ENCODE assay signal across 10 cellular contexts in genomic region chr22:20514658-20515406, GRCh38. TPM values are rescaled to one million over a fixed set of nuclear protein-coding genes. Genes with fewer than 3 reads are reported as not detected.
DNase-seq lines count a peak whose midpoint lies in the region; ATAC-seq and FAIRE-seq lines count a peak whose summit lies in the region.
"Had no signal": no experiment of that assay in that cellular context is flagged by ENCODE, and none has a peak within 500 bp of the region (broad histone marks: within the 10 kb centered on the region; RNA-seq: fewer than 3 reads in every experiment).

No MANE protein-coding gene starts in this region.

- FAIRE-seq in urothelium cell line (lab: Jason Lieb, UNC): peak; percentile 32

- intact Hi-C loops in right cardiac atrium (cut with DNase I) (loop anchor here in 1 of 4 donors (10.0 kb wide), 1 partner anchor 50 kb away; no protein-coding TSS in a partner anchor), Right ventricle myocardium superior (cut with DNase I) (no loop called here)
- intact Hi-C loops in activated T-helper 2 cell treated with anti-CD3 and anti-CD28 coated beads, Interferon-gamma antibody, Interleukin-2, Interleukin-4, amounts not matched to agents 10 μg/mL and 5 μg/mL and 100 μg/mL, durations not matched to agents 14 hours and 24 hours and 36 hours (cut with micrococcal nuclease): no loop called here

- ATAC-seq in right cardiac atrium (peak in 1 of 2 donors; percentile 54), Right ventricle myocardium superior (ENCODE audit: poor library complexity) (no peak)
- ATAC-seq in activated naive CD8-positive, alpha-beta T cell treated with anti-CD3 and anti-CD28 coated beads, Interleukin-2, amount 50 U/mL, for 24 hours: peak; percentile 33

- 60% methylated on average over 6 of the region's 6 CpGs for WGBS in right cardiac atrium

- H3K9me3 ChIP-seq in right cardiac atrium (ENCODE audit: control insufficient read depth, low read length): no peaks in the 10 kb centered on the region

- H3K36me3 Mint-ChIP-seq in activated naive CD8-positive, alpha-beta T cell treated with anti-CD3 and anti-CD28 coated beads, Interleukin-2, amount 50 U/mL, for 24 hours (ENCODE audit: low read depth): peaks cover 31% of the 10 kb centered on the region
- H3K36me3 Mint-ChIP-seq in immature natural killer cell: peaks cover 0 to 5% (median 3%) of the 10 kb centered on the region in 3 donors
- H3K36me3 Mint-ChIP-seq in activated T-helper 2 cell treated with anti-CD3 and anti-CD28 coated beads, Interferon-gamma antibody, Interleukin-2, Interleukin-4, amounts not matched to agents 10 μg/mL and 5 μg/mL and 100 μg/mL, durations not matched to agents 14 hours and 24 hours and 36 hours (ENCODE audit: low read depth): peaks cover 56% of the 10 kb centered on the region

- no peaks in the 10 kb centered on the region for H3K27me3 Mint-ChIP-seq in activated naive CD8-positive, alpha-beta T cell treated with anti-CD3 and anti-CD28 coated beads, Interleukin-2, amount 50 U/mL, for 24 hours
- peaks cover 0 to 2% (median 0%) of the 10 kb centered on the region in 3 donors for H3K27me3 Mint-ChIP-seq in immature natural killer cell (ENCODE audit: low read depth in 3 of 3)
- H3K27me3 Mint-ChIP-seq in activated T-helper 2 cell treated with anti-CD3 and anti-CD28 coated beads, Interferon-gamma antibody, Interleukin-2, Interleukin-4, amounts not matched to agents 10 μg/mL and 5 μg/mL and 100 μg/mL, durations not matched to agents 14 hours and 24 hours and 36 hours (ENCODE audit: low read depth): no peaks in the 10 kb centered on the region
- H3K27me3 Mint-ChIP-seq: central memory CD8-positive, alpha-beta T cell had no signal

- H3K4me3 Mint-ChIP-seq in activated naive CD8-positive, alpha-beta T cell treated with anti-CD3 and anti-CD28 coated beads, Interleukin-2, amount 50 U/mL, for 24 hours: no peak overlapping the region
- no peak overlapping the region for H3K4me3 Mint-ChIP-seq in immature natural killer cell
- no peak overlapping the region for H3K4me3 Mint-ChIP-seq in activated T-helper 2 cell treated with anti-CD3 and anti-CD28 coated beads, Interferon-gamma antibody, Interleukin-2, Interleukin-4, amounts not matched to agents 10 μg/mL and 5 μg/mL and 100 μg/mL, durations not matched to agents 14 hours and 24 hours and 36 hours (ENCODE audit: low read depth)

- peaks cover 88% of the 10 kb centered on the region for H3K4me1 Mint-ChIP-seq in activated naive CD8-positive, alpha-beta T cell treated with anti-CD3 and anti-CD28 coated beads, Interleukin-2, amount 50 U/mL, for 24 hours
- peaks cover 79 to 88% of the 10 kb centered on the region in 2 donors for H3K4me1 Mint-ChIP-seq in immature natural killer cell
- H3K4me1 Mint-ChIP-seq in activated T-helper 2 cell treated with anti-CD3 and anti-CD28 coated beads, Interferon-gamma antibody, Interleukin-2, Interleukin-4, amounts not matched to agents 10 μg/mL and 5 μg/mL and 100 μg/mL, durations not matched to agents 14 hours and 24 hours and 36 hours (ENCODE audit: low read depth): peaks cover 54% of the 10 kb centered on the region

- H3K27me3 ChIP-seq in right cardiac atrium (ENCODE audit: control insufficient read depth, insufficient read depth): no peaks in the 10 kb centered on the region

- H3K4me3 ChIP-seq in right cardiac atrium (ENCODE audit: low read length): no peak overlapping the region

- H3K9me3 Mint-ChIP-seq in activated naive CD8-positive, alpha-beta T cell treated with anti-CD3 and anti-CD28 coated beads, Interleukin-2, amount 50 U/mL, for 24 hours: no peaks in the 10 kb centered on the region
- H3K9me3 Mint-ChIP-seq in immature natural killer cell: no peaks in the 10 kb centered on the region
- no peaks in the 10 kb centered on the region for H3K9me3 Mint-ChIP-seq in activated T-helper 2 cell treated with anti-CD3 and anti-CD28 coated beads, Interferon-gamma antibody, Interleukin-2, Interleukin-4, amounts not matched to agents 10 μg/mL and 5 μg/mL and 100 μg/mL, durations not matched to agents 14 hours and 24 hours and 36 hours
- H3K9me3 Mint-ChIP-seq: central memory CD8-positive, alpha-beta T cell had no signal

- H3K27ac ChIP-seq in right cardiac atrium (ENCODE audit: low read length): peak overlapping the region; percentile 57

- H3K27ac Mint-ChIP-seq in activated naive CD8-positive, alpha-beta T cell treated with anti-CD3 and anti-CD28 coated beads, Interleukin-2, amount 50 U/mL, for 24 hours: peak overlapping the region; percentile 46
- peak overlapping the region; percentile 29 to 84 (median 52) for H3K27ac Mint-ChIP-seq in immature natural killer cell
- no peak overlapping the region for H3K27ac Mint-ChIP-seq in activated T-helper 2 cell treated with anti-CD3 and anti-CD28 coated beads, Interferon-gamma antibody, Interleukin-2, Interleukin-4, amounts not matched to agents 10 μg/mL and 5 μg/mL and 100 μg/mL, durations not matched to agents 14 hours and 24 hours and 36 hours

- DNase-seq in right cardiac atrium: peak in 2 of 3 donors; percentile 47 to 68
- no peak for DNase-seq in Right ventricle myocardium superior
- DNase-seq in activated naive CD8-positive, alpha-beta T cell treated with anti-CD3 and anti-CD28 coated beads, Interleukin-2, amount 50 U/mL, for 24 hours: no peak
- no peak for DNase-seq in immature natural killer cell
- no peak for DNase-seq in urothelium cell line (ENCODE audit: low spot score)
- DNase-seq in NCI-H524 (lab: John Stamatoyannopoulos, UW): no peak
- DNase-seq in activated T-helper 2 cell treated with anti-CD3 and anti-CD28 coated beads, Interferon-gamma antibody, Interleukin-2, Interleukin-4, amounts not matched to agents 10 μg/mL and 5 μg/mL and 100 μg/mL, durations not matched to agents 14 hours and 24 hours and 36 hours (ENCODE audit: low spot score): no peak
- no peak for DNase-seq in DMS153 (lab: John Stamatoyannopoulos, UW)
- DNase-seq: NCI-H345 had no signal

- peaks cover 24% of the 10 kb centered on the region for H3K4me1 ChIP-seq in right cardiac atrium (ENCODE audit: control insufficient read depth, insufficient read depth, low read length)

RNA-seq across cellular contexts. Expression of gene MED15, which starts 7.4 kb away (rescaled TPM):
- total RNA-seq in right cardiac atrium (10 to 100 TPM; 47.3 to 53.4 (median 50.1) TPM), Right ventricle myocardium superior (36.3 TPM)
- polyA plus RNA-seq in right cardiac atrium (30.9 TPM), immature natural killer cell (10 to 100 TPM; 12.1 to 91.3 (median 23.0) TPM)
- total RNA-seq in activated T-helper 2 cell treated with anti-CD3 and anti-CD28 coated beads, Interferon-gamma antibody, Interleukin-2, Interleukin-4, amounts not matched to agents 10 μg/mL and 5 μg/mL and 100 μg/mL, durations not matched to agents 14 hours and 24 hours and 36 hours: 123 and 129 TPM in 2 replicates

RNA-seq across cellular contexts. Expression of gene KLHL22, which starts 19.2 kb away (rescaled TPM):
- 10 to 100 TPM; 17.9 to 25.8 (median 20.6) TPM for total RNA-seq in right cardiac atrium
- 19.1 TPM for polyA plus RNA-seq in right cardiac atrium
- total RNA-seq in Right ventricle myocardium superior: 13.5 TPM
- polyA plus RNA-seq in immature natural killer cell: 10 to 100 TPM; 12.8 to 26.3 (median 26.1) TPM
- 34.0 and 38.0 TPM in 2 replicates for total RNA-seq in activated T-helper 2 cell treated with anti-CD3 and anti-CD28 coated beads, Interferon-gamma antibody, Interleukin-2, Interleukin-4, amounts not matched to agents 10 μg/mL and 5 μg/mL and 100 μg/mL, durations not matched to agents 14 hours and 24 hours and 36 hours

Comparison
In these comparisons a context has a peak if more than half of its experiments do, and no peak if none do; other contexts are left out.
1. DNase-seq: peak in right cardiac atrium (2 of 3); none in Right ventricle myocardium superior (single experiment), activated naive CD8-positive, alpha-beta T cell treated with anti-CD3 and anti-CD28 coated beads, Interleukin-2, amount 50 U/mL, for 24 hours (single experiment), immature natural killer cell (0 of 3), urothelium cell line (single experiment), NCI-H524 (0 of 2), activated T-helper 2 cell treated with anti-CD3 and anti-CD28 coated beads, Interferon-gamma antibody, Interleukin-2, Interleukin-4, amounts not matched to agents 10 μg/mL and 5 μg/mL and 100 μg/mL, durations not matched to agents 14 hours and 24 hours and 36 hours (single experiment) and DMS153 (single experiment).